In genomic region chr15:67101981-67102929, GRCh38 we compare ENCODE assay signal across 8 cellular contexts. TPM values are rescaled to one million over a fixed set of nuclear protein-coding genes. Genes with fewer than 3 reads are reported as not detected.
DNase-seq lines count a peak whose midpoint lies in the region; ATAC-seq, FAIRE-seq and TF ChIP-seq lines count a peak whose summit lies in the region.

No MANE protein-coding gene starts in this region.

- TF ChIP-seq POLR2A in esophagus muscularis mucosa (IDR thresholded peaks at IDR 0.05; ENCODE audit: low read depth) (no peak), HepG2 (IDR thresholded peaks at IDR 0.05; ENCODE audit: insufficient read depth in 1 of 2, low read depth in 2 of 2, low read length in 2 of 2) (no peak)

- H3K79me2 ChIP-seq in SK-N-SH (ENCODE audit: insufficient read depth) (peaks cover 83% of the 10 kb centered on the region), HepG2 (ENCODE audit: insufficient read depth, low read length) (peaks cover 85% of the 10 kb centered on the region)

- in situ Hi-C loops in HepG2 (cut with HindIII; ENCODE audit: extremely low pct_ligation_motif_present, low pct_unique_long_range_greater_than_20kb), result no loop called here

- H3F3A ChIP-seq in SK-N-SH (replicated peaks; ENCODE audit: insufficient read depth), result peaks cover 39% of the 10 kb centered on the region

- no peaks in the 10 kb centered on the region for H3K9me3 ChIP-seq in SK-N-SH
- H3K9me3 ChIP-seq in esophagus muscularis mucosa, result no peaks in the 10 kb centered on the region
- no peaks in the 10 kb centered on the region for H3K9me3 ChIP-seq in HepG2 (ENCODE audit: low read length)

- 71% methylated on average over 12 of the region's 12 CpGs for WGBS in SK-N-SH (ENCODE audit: low lambda C conversion rate)
- WGBS in esophagus muscularis mucosa, result 58% methylated on average over 12 of the region's 12 CpGs
- WGBS in HepG2 (ENCODE audit: low lambda C conversion rate), result 80% methylated on average over 11 of the region's 12 CpGs

- BruUV-seq in HepG2 (replicated peaks; lab: Mats Ljungman, UMichigan), result no TSS peak

- TF ChIP-seq RAD21 in SK-N-SH (IDR thresholded peaks at IDR 0.05; ENCODE audit: low read length), result no peak
- no peak for TF ChIP-seq RAD21 in HepG2 (CRISPR knock-in tag; IDR thresholded peaks at IDR 0.05)

- ATAC-seq in HG02642 (IDR thresholded peaks at IDR 0.05; ENCODE audit: poor library complexity, unreplicated experiment) (peak; percentile 41), HepG2 (no peak), GM21737 (IDR thresholded peaks at IDR 0.05; ENCODE audit: unreplicated experiment) (no peak)

- H3K27ac ChIP-seq in SK-N-SH (ENCODE audit: low read depth in 2 of 2, low read length in 1 of 2), result peak overlapping the region in 1 of 2 experiments; percentile 27; a peak in 2 of 4 replicates
- H3K27ac ChIP-seq in esophagus muscularis mucosa (replicated peaks in 1 of 4), result peak overlapping the region in 3 of 4 donors; percentile 4 to 88 (median 15)
- H3K27ac ChIP-seq in HepG2 (ENCODE audit: extremely low read length, insufficient read depth, low read length), result no peak overlapping the region

- H3K27me3 ChIP-seq in SK-N-SH (ENCODE audit: insufficient read depth) (no peaks in the 10 kb centered on the region), esophagus muscularis mucosa (no peaks in the 10 kb centered on the region), HepG2 (ENCODE audit: control insufficient read depth in 1 of 2, insufficient read depth in 2 of 2, low read length in 2 of 2) (no peaks in the 10 kb centered on the region)

- H3K9ac ChIP-seq in SK-N-SH (no peak overlapping the region), HepG2 (ENCODE audit: insufficient read depth, low read depth, low read length) (no peak overlapping the region)

- DNase-seq in ELR (ENCODE audit: low read depth), result peak; percentile 78
- DNase-seq in SK-N-SH, result no peak
- DNase-seq in esophagus muscularis mucosa (ENCODE audit: extremely low spot score), result no peak
- DNase-seq in HepG2 (ENCODE audit: low spot score), result no peak
- no peak for DNase-seq in AG08396 (ENCODE audit: low spot score)
- DNase-seq in NCI-H2196 (lab: John Stamatoyannopoulos, UW; ENCODE audit: unreplicated experiment), result no peak

- H3K36me3 ChIP-seq in SK-N-SH (replicated peaks in 1 of 2; ENCODE audit: control insufficient read depth in 1 of 2, insufficient read depth in 2 of 2, low read length in 1 of 2) (peaks cover 0 to 5% of the 10 kb centered on the region in 2 experiments), esophagus muscularis mucosa (peaks cover 0 to 2% (median 0%) of the 10 kb centered on the region in 4 donors), HepG2 (replicated peaks in 1 of 2; ENCODE audit: control insufficient read depth in 1 of 2, insufficient read depth in 2 of 2, low read length in 2 of 2) (peaks cover 6% of the 10 kb centered on the region in 2 experiments)

- peaks cover 34 to 43% of the 10 kb centered on the region in 2 experiments for H3K4me1 ChIP-seq in SK-N-SH (ENCODE audit: control insufficient read depth in 1 of 2, insufficient read depth in 2 of 2, low read depth in 1 of 2, low read length in 1 of 2)
- peaks cover 68 to 98% (median 93%) of the 10 kb centered on the region in 4 donors for H3K4me1 ChIP-seq in esophagus muscularis mucosa
- H3K4me1 ChIP-seq in HepG2 (ENCODE audit: insufficient read depth, low read length), result peaks cover 98% of the 10 kb centered on the region

- H2AFZ ChIP-seq in SK-N-SH (ENCODE audit: low read depth), result no peak overlapping the region
- H2AFZ ChIP-seq in HepG2 (ENCODE audit: low read length), result no peak overlapping the region

- intact Hi-C loops in esophagus muscularis mucosa (cut with DNase I), result loop anchor here (5.0 kb wide), 1 partner anchor 35 kb away; the partner anchor contains the start of gene SMAD3
- intact Hi-C loops in HepG2 (cut with micrococcal nuclease; ENCODE audit: unreplicated experiment), result no loop called here

- no peak for TF ChIP-seq EP300 in SK-N-SH (IDR thresholded peaks at IDR 0.05; ENCODE audit: borderline replicate concordance in 1 of 2, low read depth in 1 of 2, low read length in 1 of 2)
- no peak for TF ChIP-seq EP300 in esophagus muscularis mucosa (IDR thresholded peaks at IDR 0.05)
- no peak for TF ChIP-seq EP300 in HepG2 (IDR thresholded peaks at IDR 0.05; ENCODE audit: low read depth in 2 of 2, low read length in 2 of 2)
- no peak for TF ChIP-seq EP300 in HepG2 (CRISPR knock-in tag; IDR thresholded peaks at IDR 0.05; ENCODE audit: borderline replicate concordance)

- POLR2A ChIA-PET in SK-N-SH (lab: Yijun Ruan, JAX), result interaction anchor here (0.5 to 0.6 kb wide), 2 partner anchors 12 to 157 kb away, joined by 3 read pairs; no protein-coding TSS in a partner anchor
- POLR2A ChIA-PET in HepG2 (lab: Yijun Ruan, JAX), result interaction anchor here (1.2 to 1.6 kb wide), 4 partner anchors 34 to 45 kb away, joined by 3 to 5 read pairs (median 4); no protein-coding TSS in a partner anchor

- H4K20me1 ChIP-seq in SK-N-SH (ENCODE audit: insufficient read depth) (peaks cover 14% of the 10 kb centered on the region), HepG2 (ENCODE audit: insufficient read depth, low read length) (peaks cover 57% of the 10 kb centered on the region)

- CTCF ChIA-PET in SK-N-SH (lab: Yijun Ruan, JAX), result no interaction called here
- CTCF ChIA-PET in HepG2 (lab: Yijun Ruan, JAX; ENCODE audit: low intra/inter-chr PET ratio, low total read pairs), result no interaction called here

- no peak for FAIRE-seq in HepG2 (lab: Jason Lieb, UNC)

- no peak overlapping the region for H3K4me2 ChIP-seq in SK-N-SH
- no peak overlapping the region for H3K4me2 ChIP-seq in HepG2 (ENCODE audit: low read depth, low read length)

- no peaks in the 10 kb centered on the region for H3K9me2 ChIP-seq in SK-N-SH

- no peak for TF ChIP-seq CTCF in SK-N-SH (IDR thresholded peaks at IDR 0.05)
- no peak for TF ChIP-seq CTCF in esophagus muscularis mucosa (IDR thresholded peaks at IDR 0.05)
- TF ChIP-seq CTCF in HepG2 (CRISPR knock-in tag; IDR thresholded peaks at IDR 0.05), result no peak

- H3K4me3 ChIP-seq in SK-N-SH (ENCODE audit: low read depth in 2 of 2, low read length in 1 of 2) (no peak overlapping the region), esophagus muscularis mucosa (no peak overlapping the region), HepG2 (replicated peaks in 1 of 3; ENCODE audit: insufficient read depth in 1 of 3, low read depth in 2 of 3, low read length in 3 of 3) (no peak overlapping the region)

TF ChIP-seq in SK-N-SH, 30 proteins besides CTCF, POLR2A, EP300 and RAD21:
- no peak for TF ChIP-seq POLR2AphosphoS5 (IDR thresholded peaks at IDR 0.05; ENCODE audit: low read depth, low read length)
- TF ChIP-seq MAX (IDR thresholded peaks at IDR 0.05; ENCODE audit: low read depth), result no peak
- TF ChIP-seq TCF12 (IDR thresholded peaks at IDR 0.05), result peak; percentile 45; the same call in 1 of the 2 replicates
- no peak for TF ChIP-seq NRF1 (IDR thresholded peaks at IDR 0.05; ENCODE audit: low read depth, low read length)
- TF ChIP-seq RXRA (IDR thresholded peaks at IDR 0.05; ENCODE audit: borderline replicate concordance, low read depth), result 0 out of 2 replicates have a peak, but pooled peaks have one; percentile 10
- peak; percentile 55; the same call in 1 of the 2 replicates for TF ChIP-seq FOSL2 (IDR thresholded peaks at IDR 0.05; ENCODE audit: borderline replicate concordance, low read depth)

TF ChIP-seq in HepG2, 621 proteins besides CTCF, POLR2A, EP300 and RAD21 (continues in another document):
- TF ChIP-seq CENPT (CRISPR knock-in tag; IDR thresholded peaks at IDR 0.05; ENCODE audit: low read depth) (no peak), PREB (CRISPR knock-in tag; IDR thresholded peaks at IDR 0.05) (no peak), HMG20A (CRISPR knock-in tag; IDR thresholded peaks at IDR 0.05; ENCODE audit: borderline replicate concordance) (no peak), KDM5A (IDR thresholded peaks at IDR 0.05; ENCODE audit: borderline replicate concordance, low read length) (no peak), NFKB2 (CRISPR knock-in tag; IDR thresholded peaks at IDR 0.05; ENCODE audit: borderline replicate concordance) (no peak), ATM (IDR thresholded peaks at IDR 0.05; ENCODE audit: borderline replicate concordance) (no peak)

RNA-seq across cellular contexts. Expression of gene SMAD3, which starts 36.9 kb away (rescaled TPM):
- polyA plus RNA-seq in SK-N-SH (2012; rRNA removed), result 18.0 and 19.5 TPM in 2 replicates
- polyA plus RNA-seq in SK-N-SH (2012; cell fraction: cytosol; rRNA removed), result 12.0 and 14.6 TPM in 2 replicates
- 47.4 and 59.5 TPM in 2 replicates for polyA plus RNA-seq in SK-N-SH (2012; cell fraction: nucleus; rRNA removed)
- 10 to 100 TPM; 21.2 to 32.3 (median 24.2) TPM for total RNA-seq in esophagus muscularis mucosa
- 8.6 and 10.0 TPM in 2 replicates for total RNA-seq in HepG2 (2016; rRNA removed; fragmentation: Illumina TruSeq; extraction: Trizol)
- total RNA-seq in HepG2 (2016; cell fraction: cytosol; rRNA removed; fragmentation: Illumina TruSeq; extraction: Trizol; ENCODE audit: low read depth), result 5.9 and 6.9 TPM in 2 replicates
- total RNA-seq in HepG2 (2016; cell fraction: insoluble cytoplasmic fraction; rRNA removed; fragmentation: Illumina TruSeq; extraction: Trizol), result 8.6 and 9.2 TPM in 2 replicates
- total RNA-seq in HepG2 (2016; cell fraction: membrane; rRNA removed; fragmentation: Illumina TruSeq; extraction: Trizol), result 6.1 and 6.5 TPM in 2 replicates
- total RNA-seq in HepG2 (2016; cell fraction: nucleus; rRNA removed; fragmentation: Illumina TruSeq; extraction: Trizol), result 15.6 and 16.8 TPM in 2 replicates
- polyA plus RNA-seq in HepG2 (2011; rRNA removed), result 56.3 and 59.1 TPM in 2 replicates
- 15.3 and 17.1 TPM in 2 replicates for polyA plus RNA-seq in HepG2 (2011; cell fraction: cytosol; rRNA removed)
- polyA plus RNA-seq in HepG2 (2011; cell fraction: nucleus; rRNA removed), result 92.6 and 110 TPM in 2 replicates
- 27.7 and 30.7 TPM in 2 replicates for polyA plus RNA-seq in HepG2 (2012)
- 0.69 and 1.4 TPM in 2 replicates for polyA plus RNA-seq in HepG2 (2016; cell fraction: cytosol; fragmentation: Illumina TruSeq; extraction: Trizol; ENCODE audit: low read depth)
- 9.8 and 12.0 TPM in 2 replicates for polyA plus RNA-seq in HepG2 (2016; cell fraction: insoluble cytoplasmic fraction; fragmentation: Illumina TruSeq; extraction: Trizol; ENCODE audit: low read depth)
- 2.7 and 3.7 TPM in 2 replicates for polyA plus RNA-seq in HepG2 (2016; cell fraction: membrane; fragmentation: Illumina TruSeq; extraction: Trizol; ENCODE audit: low read depth)
- 25.8 and 26.1 TPM in 2 replicates for polyA plus RNA-seq in HepG2 (2016; cell fraction: nucleus; fragmentation: Illumina TruSeq; extraction: Trizol; ENCODE audit: insufficient read depth, low read depth)
- polyA minus RNA-seq in HepG2 (2011; rRNA and poly(A)+ RNA removed; ENCODE audit: low replicate concordance), result 37.4 and 65.9 TPM in 2 replicates
- 17.8 and 26.2 TPM in 2 replicates for polyA minus RNA-seq in HepG2 (2011; cell fraction: cytosol; rRNA and poly(A)+ RNA removed)
- 43.8 and 50.1 TPM in 2 replicates for polyA minus RNA-seq in HepG2 (2011; cell fraction: nucleus; rRNA and poly(A)+ RNA removed)
